Comparison of ENCODE assay signal across 10 cellular contexts in genomic region chr17:78882546-78883089, GRCh38. TPM values are rescaled to one million over a fixed set of nuclear protein-coding genes. Genes with fewer than 3 reads are reported as not detected.
DNase-seq lines count a peak whose midpoint lies in the region; ATAC-seq and TF ChIP-seq lines count a peak whose summit lies in the region.
"Had no signal": no experiment of that assay in that cellular context is flagged by ENCODE, and none has a peak within 500 bp of the region (broad histone marks: within the 10 kb centered on the region; RNA-seq: fewer than 3 reads in every experiment).

No MANE protein-coding gene starts in this region.

- no peak overlapping the region for H3K9ac ChIP-seq in MM.1S (ENCODE audit: low read length)

- H3K27me3 ChIP-seq in HL-60 (ENCODE audit: insufficient read depth, poor library complexity, severe bottlenecking), result no peaks in the 10 kb centered on the region
- no peaks in the 10 kb centered on the region for H3K27me3 ChIP-seq in ascending aorta
- no peaks in the 10 kb centered on the region for H3K27me3 ChIP-seq in left lung
- no peaks in the 10 kb centered on the region for H3K27me3 ChIP-seq in stomach
- no peaks in the 10 kb centered on the region for H3K27me3 ChIP-seq in MM.1S (replicated peaks; ENCODE audit: insufficient read depth, low read length)

- H3K9me2 ChIP-seq in MM.1S (replicated peaks; ENCODE audit: insufficient read depth, low read length), result no peaks in the 10 kb centered on the region

- intact Hi-C loops in ascending aorta (cut with DNase I) (loop anchor here (1.0 to 5.0 kb wide), 5 partner anchors 20 to 90 kb away; partner anchors contain the start of genes TIMP2 and USP36), left lung (cut with DNase I) (no loop called here), stomach (cut with DNase I; ENCODE audit: low total_unique reads) (no loop called here)

- DNase-seq in HL-60 (ENCODE audit: low read depth in 1 of 2, low spot score in 1 of 2) (peak in 1 of 2 experiments; percentile 78), ascending aorta (ENCODE audit: low spot score in 2 of 2) (no peak), left lung (peak; percentile 56 to 90), stomach (no peak), MM.1S (no peak), SHP77 (lab: John Stamatoyannopoulos, UW) (no peak)
- DNase-seq: NK-92 treated with Interleukin-12 subunit alpha and Interleukin-12 subunit beta, amount 100 ng/mL, for 24 hours had no signal

- 20 to 69% (median 56%) methylated on average over 2 to 14 of the region's 14 CpGs for WGBS in stomach, 5 donors

- no peak for TF ChIP-seq POLR2A in stomach (IDR thresholded peaks at IDR 0.05)

- H3K4me1 ChIP-seq in ascending aorta, result peaks cover 24 to 58% of the 10 kb centered on the region in 2 donors
- peaks cover 41 to 87% of the 10 kb centered on the region in 2 donors for H3K4me1 ChIP-seq in left lung
- H3K4me1 ChIP-seq in stomach, result peaks cover 43 to 96% (median 78%) of the 10 kb centered on the region in 4 donors
- no peaks in the 10 kb centered on the region for H3K4me1 ChIP-seq in MM.1S (ENCODE audit: low read length)

- H3K27ac ChIP-seq in HL-60 (replicated peaks) (peak overlapping the region; percentile 93), ascending aorta (peak overlapping the region; percentile 90 to 97), left lung (peak overlapping the region; percentile 84 to 98), stomach (peak overlapping the region; percentile 68 to 95 (median 93)), MM.1S (ENCODE audit: low read length) (no peak overlapping the region)

- no peak for TF ChIP-seq EP300 in stomach (IDR thresholded peaks at IDR 0.05)

- H3K36me3 ChIP-seq in ascending aorta (peaks cover 0 to 5% of the 10 kb centered on the region in 2 donors), left lung (no peaks in the 10 kb centered on the region), stomach (peaks cover 0 to 3% (median 0%) of the 10 kb centered on the region in 4 donors), MM.1S (replicated peaks; ENCODE audit: insufficient read depth, low read length) (no peaks in the 10 kb centered on the region)

- H3K4me2 ChIP-seq in MM.1S (ENCODE audit: low read depth, low read length), result no peak overlapping the region

- peak; percentile 1 for ATAC-seq in left lung
- no peak for ATAC-seq in HG02571 (IDR thresholded peaks at IDR 0.05; ENCODE audit: unreplicated experiment)
- ATAC-seq in activated CD4-positive, CD25-positive, alpha-beta regulatory T cell treated with anti-CD3 and anti-CD28 coated beads, Interleukin-2, amount 50 U/mL, for 24 hours, result no peak
- ATAC-seq: activated T-helper 17 cell treated with anti-CD3 and anti-CD28 coated beads, Interleukin-2, amount 50 U/mL, for 72 hours had no signal

- H3K4me3 ChIP-seq in HL-60 (replicated peaks; ENCODE audit: insufficient read depth, low read length), result no peak overlapping the region
- H3K4me3 ChIP-seq in ascending aorta, result peak overlapping the region; percentile 20 to 59
- no peak overlapping the region for H3K4me3 ChIP-seq in left lung
- H3K4me3 ChIP-seq in stomach, result no peak overlapping the region
- no peak overlapping the region for H3K4me3 ChIP-seq in MM.1S (ENCODE audit: low read length)

- H3K79me2 ChIP-seq in MM.1S (ENCODE audit: low read length), result peaks cover 100% of the 10 kb centered on the region

- H3F3A ChIP-seq in MM.1S (ENCODE audit: insufficient read depth, low read length), result no peaks in the 10 kb centered on the region

- TF ChIP-seq CTCF in HL-60 (IDR thresholded peaks at IDR 0.05; ENCODE audit: insufficient read depth, low read length) (no peak), ascending aorta (IDR thresholded peaks at IDR 0.05) (no peak), left lung (IDR thresholded peaks at IDR 0.05) (no peak), stomach (IDR thresholded peaks at IDR 0.05) (no peak), MM.1S (IDR thresholded peaks at IDR 0.05; ENCODE audit: low read length) (no peak)

- no peak overlapping the region for H2AFZ ChIP-seq in MM.1S (ENCODE audit: low read length)

- no peaks in the 10 kb centered on the region for H4K20me1 ChIP-seq in MM.1S (ENCODE audit: insufficient read depth, low read length)

- H3K9me3 ChIP-seq in ascending aorta, result no peaks in the 10 kb centered on the region
- H3K9me3 ChIP-seq in left lung, result no peaks in the 10 kb centered on the region
- no peaks in the 10 kb centered on the region for H3K9me3 ChIP-seq in stomach
- no peaks in the 10 kb centered on the region for H3K9me3 ChIP-seq in MM.1S (replicated peaks; ENCODE audit: insufficient read depth, low read length)

RNA-seq across cellular contexts. Expression of gene CEP295NL, which starts 20.4 kb away (rescaled TPM):
- total RNA-seq in ascending aorta, result 10.7 TPM
- 1 to 10 TPM; 1.6 to 6.6 TPM for total RNA-seq in left lung
- 10 to 100 TPM in 2 of 5 donors, 1 to 10 TPM in 3; 4.2 to 23.9 (median 7.1) TPM for total RNA-seq in stomach
- under 1 TPM in 2 of 3 donors, not detected in 1; 0.31 to 0.40 TPM for polyA plus RNA-seq in stomach
- total RNA-seq: activated T-helper 17 cell treated with anti-CD3 and anti-CD28 coated beads, Interleukin-2, amount 50 U/mL, for 72 hours had no signal

RNA-seq across cellular contexts. Expression of gene USP36, which starts 42.0 kb away (rescaled TPM):
- total RNA-seq in ascending aorta, result 111 TPM
- 10 to 100 TPM; 29.2 to 44.2 TPM for total RNA-seq in left lung
- 100 to 1,000 TPM in 1 of 5 donors, 10 to 100 TPM in 4; 33.3 to 106 (median 42.0) TPM for total RNA-seq in stomach
- 10 to 100 TPM; 14.2 to 20.9 (median 15.3) TPM for polyA plus RNA-seq in stomach

RNA-seq across cellular contexts. Expression of gene TIMP2, which starts 42.6 kb away (rescaled TPM):
- total RNA-seq in ascending aorta (278 TPM), left lung (100 to 1,000 TPM; 196 to 313 TPM), stomach (10 to 100 TPM; 37.4 to 100.0 (median 66.1) TPM)
- polyA plus RNA-seq in stomach, result 10 to 100 TPM; 20.9 to 34.4 (median 29.4) TPM

Comparison
In these comparisons a context has a peak if more than half of its experiments do, and no peak if none do; other contexts are left out.
1. DNase-seq: peak in left lung (2 of 2); none in ascending aorta (0 of 2), stomach (single experiment), MM.1S (single experiment) and SHP77 (0 of 2).
2. H3K4me3 ChIP-seq: peak in ascending aorta (2 of 2); none in HL-60 (single experiment), left lung (0 of 2), stomach (0 of 4) and MM.1S (single experiment).